Comparison of ENCODE assay signal across 1 cellular context in genomic region chr2:152062130-152063091, GRCh38.
TF ChIP-seq lines count a peak whose summit lies in the region.

No MANE protein-coding gene starts in this region.

TF ChIP-seq in GM12878, 131 proteins besides CTCF, POLR2A, EP300 and RAD21 (continued from another document):
- TF ChIP-seq SKIL (IDR thresholded peaks at IDR 0.05; ENCODE audit: low read depth, poor library complexity, severe bottlenecking) (peak; percentile 38), E4F1 (IDR thresholded peaks at IDR 0.05; ENCODE audit: borderline replicate concordance, partially characterized antibody) (no peak), RELB (IDR thresholded peaks at IDR 0.05; ENCODE audit: low read depth) (peak; percentile 73), TCF3 (IDR thresholded peaks at IDR 0.05; ENCODE audit: borderline replicate concordance, insufficient read depth, low read depth, low read length) (no peak), NBN (IDR thresholded peaks at IDR 0.05) (no peak), MYC (IDR thresholded peaks at IDR 0.05; ENCODE audit: insufficient read depth, insufficient read length, insufficient replicate concordance, low read length, severe bottlenecking) (no peak), SMAD1 (IDR thresholded peaks at IDR 0.05; ENCODE audit: low read depth, partially characterized antibody) (no peak), ZNF207 (IDR thresholded peaks at IDR 0.05; ENCODE audit: borderline replicate concordance) (no peak), MTA3 (IDR thresholded peaks at IDR 0.05; ENCODE audit: borderline replicate concordance, low read length) (no peak), PML (IDR thresholded peaks at IDR 0.05; ENCODE audit: low read length) (no peak), IKZF1 (conservative IDR thresholded peaks at IDR 0.05) (peak; percentile 77), NFXL1 (IDR thresholded peaks at IDR 0.05; ENCODE audit: borderline replicate concordance) (no peak), STAT3 (IDR thresholded peaks at IDR 0.05; ENCODE audit: low read depth, low read length) (no peak), ETV6 (conservative IDR thresholded peaks at IDR 0.05 in 1 of 2, IDR thresholded peaks at IDR 0.05 in 1 of 2; ENCODE audit: borderline replicate concordance in 1 of 2, low read depth in 1 of 2) (no peak), CHD2 (IDR thresholded peaks at IDR 0.05; ENCODE audit: borderline replicate concordance, low read depth, low read length) (no peak)
